ENCODE assay signal across 26 cellular contexts in genomic region chr14:41743140-41743539, GRCh38.
"Had no signal": no experiment of that assay in that cellular context is flagged by ENCODE, and none has a peak within 500 bp of the region (broad histone marks: within the 10 kb centered on the region; RNA-seq: fewer than 3 reads in every experiment).

No MANE protein-coding gene starts in this region.

- H3K9me3 Mint-ChIP-seq: stimulated activated memory B cell treated with anti-CD40 and anti-IgM and Interleukin-4, amounts not matched to agents 10 μg/mL and 1 μg/mL and 100 μg/mL, for 72 hours; type B pancreatic cell had no signal

- H3K27ac ChIP-seq: coronary artery, esophagus squamous epithelium, heart right ventricle, left ventricle myocardium inferior, lower lobe of right lung, prostate gland, right atrium auricular region, skin epidermis, spleen, testis, tibial artery had no signal

- H3K36me3 ChIP-seq: esophagus squamous epithelium, heart right ventricle, left ventricle myocardium inferior, lower lobe of right lung, prostate gland, right atrium auricular region, spleen, tibial artery had no signal

- H3K27ac Mint-ChIP-seq: nephron progenitor cell; stimulated activated memory B cell treated with anti-CD40 and anti-IgM and Interleukin-4, amounts not matched to agents 10 μg/mL and 1 μg/mL and 100 μg/mL, for 72 hours; type B pancreatic cell had no signal

- ATAC-seq: heart right ventricle; left cardiac atrium; lower lobe of right lung; naive thymus-derived CD8-positive, alpha-beta T cell; stimulated activated memory B cell treated with anti-CD40 and anti-IgM and Interleukin-4, amounts not matched to agents 10 μg/mL and 1 μg/mL and 100 μg/mL, for 72 hours; stimulated activated naive CD8-positive, alpha-beta T cell treated with anti-CD3 and anti-CD28 coated beads, Interleukin-15, Interleukin-2, amounts not matched to agents 100 U/mL and 50 U/mL, for 24 hours had no signal

- H3K27me3 Mint-ChIP-seq: stimulated activated memory B cell treated with anti-CD40 and anti-IgM and Interleukin-4, amounts not matched to agents 10 μg/mL and 1 μg/mL and 100 μg/mL, for 72 hours; type B pancreatic cell had no signal

- H3K9me3 ChIP-seq: esophagus squamous epithelium, prostate gland, right atrium auricular region, testis had no signal

- H3K4me1 Mint-ChIP-seq: nephron progenitor cell had no signal

- DNase-seq: dermis blood vessel endothelial cell; effector memory CD4-positive, alpha-beta T cell; erythroblast; esophagus squamous epithelium; foreskin melanocyte; glutamatergic neuron; heart right ventricle; hippocampal formation; left cardiac atrium; left ventricle myocardium inferior; lower lobe of right lung; naive thymus-derived CD8-positive, alpha-beta T cell; nephron progenitor cell; nucleus accumbens; spleen; stimulated activated CD4-positive, alpha-beta T cell treated with anti-CD3 and anti-CD28 coated beads, Interleukin-4, amount 100 ng/mL, for 4 hours; stimulated activated naive CD8-positive, alpha-beta T cell treated with anti-CD3 and anti-CD28 coated beads, Interleukin-15, Interleukin-2, amounts not matched to agents 100 U/mL and 50 U/mL, for 24 hours; substantia nigra; testis; tibial artery had no signal

- H3K4me3 Mint-ChIP-seq: nephron progenitor cell; stimulated activated memory B cell treated with anti-CD40 and anti-IgM and Interleukin-4, amounts not matched to agents 10 μg/mL and 1 μg/mL and 100 μg/mL, for 72 hours; type B pancreatic cell had no signal

- H3K36me3 Mint-ChIP-seq: stimulated activated memory B cell treated with anti-CD40 and anti-IgM and Interleukin-4, amounts not matched to agents 10 μg/mL and 1 μg/mL and 100 μg/mL, for 72 hours; type B pancreatic cell had no signal

- H3K4me3 ChIP-seq: coronary artery, esophagus squamous epithelium, heart right ventricle, left ventricle myocardium inferior, lower lobe of right lung, prostate gland, right atrium auricular region, skin epidermis, spleen, testis, tibial artery had no signal

- H3K4me1 ChIP-seq: esophagus squamous epithelium, heart right ventricle, left ventricle myocardium inferior, lower lobe of right lung, prostate gland, right atrium auricular region, spleen, testis, tibial artery had no signal

- H3K27me3 ChIP-seq: esophagus squamous epithelium, heart right ventricle, right atrium auricular region, spleen, testis, tibial artery had no signal
